Comparison of ENCODE assay signal across 9 cellular contexts in genomic region chr3:28980131-28980530, GRCh38.
"Had no signal": no experiment of that assay in that cellular context is flagged by ENCODE, and none has a peak within 500 bp of the region (broad histone marks: within the 10 kb centered on the region; RNA-seq: fewer than 3 reads in every experiment).

No MANE protein-coding gene starts in this region.

- H3K36me3 Mint-ChIP-seq: IgD-negative memory B cell had no signal

- H3K27me3 Mint-ChIP-seq: IgD-negative memory B cell had no signal

- H3K4me3 Mint-ChIP-seq: GM23338, H9, IgD-negative memory B cell had no signal

- FAIRE-seq: H1, H54, HTR-8/SVneo had no signal

- H3K9ac ChIP-seq: KMS-11 had no signal

- H3K27ac ChIP-seq: KMS-11 had no signal

- H3K4me1 Mint-ChIP-seq: GM23338, H9 had no signal

- H3K9me3 Mint-ChIP-seq: GM23338, H9, IgD-negative memory B cell had no signal

- H2AFZ ChIP-seq: GM23338 had no signal

- H3K27ac Mint-ChIP-seq: GM23338, H9, IgD-negative memory B cell had no signal

- DNase-seq: H9, HCEC 1CT, KBM-7 had no signal

- H3K4me2 ChIP-seq: GM23338, KMS-11 had no signal

- H3K4me3 ChIP-seq: GM23338 had no signal
